ENCODE assay signal across 1 cellular context in the genomic region with DNA sequence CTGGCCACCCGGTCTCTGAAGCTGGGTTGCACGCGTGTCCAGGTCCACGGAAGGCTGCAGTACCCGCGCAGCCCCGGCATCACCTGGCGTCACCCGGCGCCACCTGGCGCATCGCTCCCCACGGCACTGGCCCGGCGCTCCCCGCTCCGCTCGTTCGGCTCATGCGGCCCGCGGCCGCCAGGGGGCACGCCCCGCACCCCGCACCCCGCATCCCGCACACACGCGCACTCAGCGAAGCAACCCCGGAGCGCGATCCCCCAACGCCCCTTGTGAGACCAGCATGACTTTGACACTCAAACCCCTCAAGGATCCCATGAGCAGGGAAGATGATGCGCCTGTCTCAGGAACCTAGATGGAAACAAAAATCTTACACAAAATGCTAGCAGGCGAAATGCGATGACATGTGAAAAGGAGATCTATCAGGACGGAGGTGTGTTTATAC.
A peak's percentile ranks its signal among the peaks of the same experiment; 100 is the strongest.
TF ChIP-seq lines count a peak whose summit lies in the region.

No MANE protein-coding gene starts in this region.

TF ChIP-seq in K562, 482 proteins besides CTCF, POLR2A, EP300 and RAD21 (continued from another document and continues in another):
- TF ChIP-seq, protein P1, sequence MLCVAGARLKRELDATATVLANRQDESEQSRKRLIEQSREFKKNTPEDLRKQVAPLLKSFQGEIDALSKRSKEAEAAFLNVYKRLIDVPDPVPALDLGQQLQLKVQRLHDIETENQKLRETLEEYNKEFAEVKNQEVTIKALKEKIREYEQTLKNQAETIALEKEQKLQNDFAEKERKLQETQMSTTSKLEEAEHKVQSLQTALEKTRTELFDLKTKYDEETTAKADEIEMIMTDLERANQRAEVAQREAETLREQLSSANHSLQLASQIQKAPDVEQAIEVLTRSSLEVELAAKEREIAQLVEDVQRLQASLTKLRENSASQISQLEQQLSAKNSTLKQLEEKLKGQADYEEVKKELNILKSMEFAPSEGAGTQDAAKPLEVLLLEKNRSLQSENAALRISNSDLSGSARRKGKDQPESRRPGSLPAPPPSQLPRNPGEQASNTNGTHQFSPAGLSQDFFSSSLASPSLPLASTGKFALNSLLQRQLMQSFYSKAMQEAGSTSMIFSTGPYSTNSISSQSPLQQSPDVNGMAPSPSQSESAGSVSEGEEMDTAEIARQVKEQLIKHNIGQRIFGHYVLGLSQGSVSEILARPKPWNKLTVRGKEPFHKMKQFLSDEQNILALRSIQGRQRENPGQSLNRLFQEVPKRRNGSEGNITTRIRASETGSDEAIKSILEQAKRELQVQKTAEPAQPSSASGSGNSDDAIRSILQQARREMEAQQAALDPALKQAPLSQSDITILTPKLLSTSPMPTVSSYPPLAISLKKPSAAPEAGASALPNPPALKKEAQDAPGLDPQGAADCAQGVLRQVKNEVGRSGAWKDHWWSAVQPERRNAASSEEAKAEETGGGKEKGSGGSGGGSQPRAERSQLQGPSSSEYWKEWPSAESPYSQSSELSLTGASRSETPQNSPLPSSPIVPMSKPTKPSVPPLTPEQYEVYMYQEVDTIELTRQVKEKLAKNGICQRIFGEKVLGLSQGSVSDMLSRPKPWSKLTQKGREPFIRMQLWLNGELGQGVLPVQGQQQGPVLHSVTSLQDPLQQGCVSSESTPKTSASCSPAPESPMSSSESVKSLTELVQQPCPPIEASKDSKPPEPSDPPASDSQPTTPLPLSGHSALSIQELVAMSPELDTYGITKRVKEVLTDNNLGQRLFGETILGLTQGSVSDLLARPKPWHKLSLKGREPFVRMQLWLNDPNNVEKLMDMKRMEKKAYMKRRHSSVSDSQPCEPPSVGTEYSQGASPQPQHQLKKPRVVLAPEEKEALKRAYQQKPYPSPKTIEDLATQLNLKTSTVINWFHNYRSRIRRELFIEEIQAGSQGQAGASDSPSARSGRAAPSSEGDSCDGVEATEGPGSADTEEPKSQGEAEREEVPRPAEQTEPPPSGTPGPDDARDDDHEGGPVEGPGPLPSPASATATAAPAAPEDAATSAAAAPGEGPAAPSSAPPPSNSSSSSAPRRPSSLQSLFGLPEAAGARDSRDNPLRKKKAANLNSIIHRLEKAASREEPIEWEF (CRISPR knock-in tag; IDR thresholded peaks at IDR 0.05) = no peak
- TF ChIP-seq NONO (IDR thresholded peaks at IDR 0.05; ENCODE audit: low read depth in 2 of 2, low read length in 1 of 2) (no peak), RFX1 (IDR thresholded peaks at IDR 0.05) (no peak), XRCC5 (IDR thresholded peaks at IDR 0.05; ENCODE audit: low read depth, low read length) (peak; percentile 74), KAT7 (CRISPR knock-in tag; IDR thresholded peaks at IDR 0.05; ENCODE audit: borderline replicate concordance) (no peak), MECOM (CRISPR knock-in tag; IDR thresholded peaks at IDR 0.05) (no peak), PYGO2 (tag; IDR thresholded peaks at IDR 0.05) (no peak), SMARCA5 (IDR thresholded peaks at IDR 0.05) (no peak), PTTG1 (tag; IDR thresholded peaks at IDR 0.05; ENCODE audit: low read depth) (no peak), ZBTB43 (CRISPR knock-in tag; IDR thresholded peaks at IDR 0.05) (no peak), SIRT6 (IDR thresholded peaks at IDR 0.05; ENCODE audit: low read depth, low read length) (no peak), ZBTB5 (IDR thresholded peaks at IDR 0.05) (no peak), THAP7 (CRISPR knock-in tag; IDR thresholded peaks at IDR 0.05) (no peak), ZNF212 (CRISPR knock-in tag; IDR thresholded peaks at IDR 0.05) (no peak), ILF3 (IDR thresholded peaks at IDR 0.05; ENCODE audit: borderline replicate concordance) (no peak), KLF1 (tag; IDR thresholded peaks at IDR 0.05) (no peak), NR2F6 (CRISPR knock-in tag; IDR thresholded peaks at IDR 0.05) (no peak), ZNF764 (CRISPR knock-in tag; IDR thresholded peaks at IDR 0.05; ENCODE audit: low read depth) (no peak), RNF2 (IDR thresholded peaks at IDR 0.05) (no peak), ZNF347 (CRISPR knock-in tag; IDR thresholded peaks at IDR 0.05; ENCODE audit: low read depth) (no peak), TSC22D4 (tag; IDR thresholded peaks at IDR 0.05) (no peak), ZBTB7A (IDR thresholded peaks at IDR 0.05; ENCODE audit: borderline replicate concordance, control insufficient read depth, low read depth, low read length) (peak; percentile 40; the same call in 1 of the 2 replicates), SMAD3 (CRISPR knock-in tag; conservative IDR thresholded peaks at IDR 0.05) (no peak), ZNF354B (CRISPR knock-in tag; IDR thresholded peaks at IDR 0.05) (no peak), HDAC3 (IDR thresholded peaks at IDR 0.05; ENCODE audit: borderline replicate concordance, partially characterized antibody) (no peak), L3MBTL2 (IDR thresholded peaks at IDR 0.05) (peak; percentile 68), U2AF1 (optimal IDR thresholded peaks at IDR 0.05; ENCODE audit: low read depth, low read length) (peak; percentile 54), JUN (IDR thresholded peaks at IDR 0.05; ENCODE audit: borderline replicate concordance, low read depth, low read length) (0 out of 2 replicates have a peak, but pooled peaks have one; percentile 17), JUN (CRISPR knock-in tag; IDR thresholded peaks at IDR 0.05; ENCODE audit: borderline replicate concordance) (no peak), ASH1L (IDR thresholded peaks at IDR 0.05; ENCODE audit: borderline replicate concordance, low read depth, partially characterized antibody) (no peak), ZNF561 (CRISPR knock-in tag; conservative IDR thresholded peaks at IDR 0.05) (no peak), MCM3 (IDR thresholded peaks at IDR 0.05) (no peak), NFRKB (IDR thresholded peaks at IDR 0.05; ENCODE audit: low read depth) (no peak), ETS2 (tag; IDR thresholded peaks at IDR 0.05; ENCODE audit: borderline replicate concordance, poor library complexity, severe bottlenecking) (no peak), SMARCC2 (IDR thresholded peaks at IDR 0.05; ENCODE audit: low read depth) (no peak), GTF2E2 (tag; IDR thresholded peaks at IDR 0.05) (no peak)
- TF ChIP-seq, protein P2, sequence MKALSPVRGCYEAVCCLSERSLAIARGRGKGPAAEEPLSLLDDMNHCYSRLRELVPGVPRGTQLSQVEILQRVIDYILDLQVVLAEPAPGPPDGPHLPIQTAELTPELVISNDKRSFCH (CRISPR knock-in tag; IDR thresholded peaks at IDR 0.05) = no peak
- TF ChIP-seq, protein P2 (tag; IDR thresholded peaks at IDR 0.05) = no peak
- TF ChIP-seq, protein P3, sequence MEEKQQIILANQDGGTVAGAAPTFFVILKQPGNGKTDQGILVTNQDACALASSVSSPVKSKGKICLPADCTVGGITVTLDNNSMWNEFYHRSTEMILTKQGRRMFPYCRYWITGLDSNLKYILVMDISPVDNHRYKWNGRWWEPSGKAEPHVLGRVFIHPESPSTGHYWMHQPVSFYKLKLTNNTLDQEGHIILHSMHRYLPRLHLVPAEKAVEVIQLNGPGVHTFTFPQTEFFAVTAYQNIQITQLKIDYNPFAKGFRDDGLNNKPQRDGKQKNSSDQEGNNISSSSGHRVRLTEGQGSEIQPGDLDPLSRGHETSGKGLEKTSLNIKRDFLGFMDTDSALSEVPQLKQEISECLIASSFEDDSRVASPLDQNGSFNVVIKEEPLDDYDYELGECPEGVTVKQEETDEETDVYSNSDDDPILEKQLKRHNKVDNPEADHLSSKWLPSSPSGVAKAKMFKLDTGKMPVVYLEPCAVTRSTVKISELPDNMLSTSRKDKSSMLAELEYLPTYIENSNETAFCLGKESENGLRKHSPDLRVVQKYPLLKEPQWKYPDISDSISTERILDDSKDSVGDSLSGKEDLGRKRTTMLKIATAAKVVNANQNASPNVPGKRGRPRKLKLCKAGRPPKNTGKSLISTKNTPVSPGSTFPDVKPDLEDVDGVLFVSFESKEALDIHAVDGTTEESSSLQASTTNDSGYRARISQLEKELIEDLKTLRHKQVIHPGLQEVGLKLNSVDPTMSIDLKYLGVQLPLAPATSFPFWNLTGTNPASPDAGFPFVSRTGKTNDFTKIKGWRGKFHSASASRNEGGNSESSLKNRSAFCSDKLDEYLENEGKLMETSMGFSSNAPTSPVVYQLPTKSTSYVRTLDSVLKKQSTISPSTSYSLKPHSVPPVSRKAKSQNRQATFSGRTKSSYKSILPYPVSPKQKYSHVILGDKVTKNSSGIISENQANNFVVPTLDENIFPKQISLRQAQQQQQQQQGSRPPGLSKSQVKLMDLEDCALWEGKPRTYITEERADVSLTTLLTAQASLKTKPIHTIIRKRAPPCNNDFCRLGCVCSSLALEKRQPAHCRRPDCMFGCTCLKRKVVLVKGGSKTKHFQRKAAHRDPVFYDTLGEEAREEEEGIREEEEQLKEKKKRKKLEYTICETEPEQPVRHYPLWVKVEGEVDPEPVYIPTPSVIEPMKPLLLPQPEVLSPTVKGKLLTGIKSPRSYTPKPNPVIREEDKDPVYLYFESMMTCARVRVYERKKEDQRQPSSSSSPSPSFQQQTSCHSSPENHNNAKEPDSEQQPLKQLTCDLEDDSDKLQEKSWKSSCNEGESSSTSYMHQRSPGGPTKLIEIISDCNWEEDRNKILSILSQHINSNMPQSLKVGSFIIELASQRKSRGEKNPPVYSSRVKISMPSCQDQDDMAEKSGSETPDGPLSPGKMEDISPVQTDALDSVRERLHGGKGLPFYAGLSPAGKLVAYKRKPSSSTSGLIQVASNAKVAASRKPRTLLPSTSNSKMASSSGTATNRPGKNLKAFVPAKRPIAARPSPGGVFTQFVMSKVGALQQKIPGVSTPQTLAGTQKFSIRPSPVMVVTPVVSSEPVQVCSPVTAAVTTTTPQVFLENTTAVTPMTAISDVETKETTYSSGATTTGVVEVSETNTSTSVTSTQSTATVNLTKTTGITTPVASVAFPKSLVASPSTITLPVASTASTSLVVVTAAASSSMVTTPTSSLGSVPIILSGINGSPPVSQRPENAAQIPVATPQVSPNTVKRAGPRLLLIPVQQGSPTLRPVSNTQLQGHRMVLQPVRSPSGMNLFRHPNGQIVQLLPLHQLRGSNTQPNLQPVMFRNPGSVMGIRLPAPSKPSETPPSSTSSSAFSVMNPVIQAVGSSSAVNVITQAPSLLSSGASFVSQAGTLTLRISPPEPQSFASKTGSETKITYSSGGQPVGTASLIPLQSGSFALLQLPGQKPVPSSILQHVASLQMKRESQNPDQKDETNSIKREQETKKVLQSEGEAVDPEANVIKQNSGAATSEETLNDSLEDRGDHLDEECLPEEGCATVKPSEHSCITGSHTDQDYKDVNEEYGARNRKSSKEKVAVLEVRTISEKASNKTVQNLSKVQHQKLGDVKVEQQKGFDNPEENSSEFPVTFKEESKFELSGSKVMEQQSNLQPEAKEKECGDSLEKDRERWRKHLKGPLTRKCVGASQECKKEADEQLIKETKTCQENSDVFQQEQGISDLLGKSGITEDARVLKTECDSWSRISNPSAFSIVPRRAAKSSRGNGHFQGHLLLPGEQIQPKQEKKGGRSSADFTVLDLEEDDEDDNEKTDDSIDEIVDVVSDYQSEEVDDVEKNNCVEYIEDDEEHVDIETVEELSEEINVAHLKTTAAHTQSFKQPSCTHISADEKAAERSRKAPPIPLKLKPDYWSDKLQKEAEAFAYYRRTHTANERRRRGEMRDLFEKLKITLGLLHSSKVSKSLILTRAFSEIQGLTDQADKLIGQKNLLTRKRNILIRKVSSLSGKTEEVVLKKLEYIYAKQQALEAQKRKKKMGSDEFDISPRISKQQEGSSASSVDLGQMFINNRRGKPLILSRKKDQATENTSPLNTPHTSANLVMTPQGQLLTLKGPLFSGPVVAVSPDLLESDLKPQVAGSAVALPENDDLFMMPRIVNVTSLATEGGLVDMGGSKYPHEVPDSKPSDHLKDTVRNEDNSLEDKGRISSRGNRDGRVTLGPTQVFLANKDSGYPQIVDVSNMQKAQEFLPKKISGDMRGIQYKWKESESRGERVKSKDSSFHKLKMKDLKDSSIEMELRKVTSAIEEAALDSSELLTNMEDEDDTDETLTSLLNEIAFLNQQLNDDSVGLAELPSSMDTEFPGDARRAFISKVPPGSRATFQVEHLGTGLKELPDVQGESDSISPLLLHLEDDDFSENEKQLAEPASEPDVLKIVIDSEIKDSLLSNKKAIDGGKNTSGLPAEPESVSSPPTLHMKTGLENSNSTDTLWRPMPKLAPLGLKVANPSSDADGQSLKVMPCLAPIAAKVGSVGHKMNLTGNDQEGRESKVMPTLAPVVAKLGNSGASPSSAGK (IDR thresholded peaks at IDR 0.05) = peak; percentile 72
- TF ChIP-seq, protein P4, sequence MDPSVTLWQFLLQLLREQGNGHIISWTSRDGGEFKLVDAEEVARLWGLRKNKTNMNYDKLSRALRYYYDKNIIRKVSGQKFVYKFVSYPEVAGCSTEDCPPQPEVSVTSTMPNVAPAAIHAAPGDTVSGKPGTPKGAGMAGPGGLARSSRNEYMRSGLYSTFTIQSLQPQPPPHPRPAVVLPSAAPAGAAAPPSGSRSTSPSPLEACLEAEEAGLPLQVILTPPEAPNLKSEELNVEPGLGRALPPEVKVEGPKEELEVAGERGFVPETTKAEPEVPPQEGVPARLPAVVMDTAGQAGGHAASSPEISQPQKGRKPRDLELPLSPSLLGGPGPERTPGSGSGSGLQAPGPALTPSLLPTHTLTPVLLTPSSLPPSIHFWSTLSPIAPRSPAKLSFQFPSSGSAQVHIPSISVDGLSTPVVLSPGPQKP (CRISPR knock-in tag; IDR thresholded peaks at IDR 0.05) = no peak
